In the genomic region with DNA sequence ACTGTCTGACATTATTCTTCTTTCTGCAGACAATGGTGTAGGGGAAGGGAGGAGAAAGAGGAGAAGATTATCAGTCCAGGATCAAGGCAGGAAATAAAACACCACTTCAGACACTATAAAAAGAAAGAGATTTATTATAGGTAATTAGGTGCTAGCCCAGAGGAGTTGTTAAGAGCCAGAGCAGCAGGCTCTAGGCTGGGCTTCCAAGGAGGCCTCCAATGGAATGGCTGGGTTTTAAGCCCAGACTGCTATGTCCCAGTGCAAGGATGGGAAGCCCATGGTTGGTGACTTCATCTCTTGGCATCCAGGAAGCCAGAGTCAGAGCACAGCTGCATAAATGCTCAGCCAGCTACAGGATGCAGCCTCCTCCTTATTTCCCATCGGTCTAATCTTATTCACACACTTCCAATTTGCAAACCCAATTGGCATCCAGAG, we compare ENCODE assay signal across 11 cellular contexts.
DNase-seq lines count a peak whose midpoint lies in the region.
"Had no signal": no experiment of that assay in that cellular context is flagged by ENCODE, and none has a peak within 500 bp of the region (broad histone marks: within the 10 kb centered on the region; RNA-seq: fewer than 3 reads in every experiment).

No MANE protein-coding gene starts in this region.

- no peaks in the 10 kb centered on the region for H3K27me3 ChIP-seq in MG63

- H3K9me3 ChIP-seq in MG63, result peaks cover 2% of the 10 kb centered on the region; the same call in 1 of the 2 replicates

- peak; percentile 64 for DNase-seq in Daoy (ENCODE audit: low read depth)
- DNase-seq in MG63, result peak; percentile 60
- peak; percentile 65 for DNase-seq in epithelial cell of prostate (ENCODE audit: low read depth, low spot score)
- DNase-seq in non-pigmented ciliary epithelial cell (ENCODE audit: low read depth), result peak; percentile 83
- DNase-seq in NCI-H1417 treated with DMSO at 0.1 percent for 48 hours (lab: John Stamatoyannopoulos, UW), result no peak
- no peak for DNase-seq in NCI-H2029 treated with DMSO at 0.1 percent for 48 hours (lab: John Stamatoyannopoulos, UW)
- no peak for DNase-seq in activated T-cell treated with anti-CD3 and anti-CD28 coated beads, Interleukin-2, amount 50 U/mL, for 48 hours
- no peak for DNase-seq in COR-L47 (lab: John Stamatoyannopoulos, UW)
- DNase-seq: activated CD4-positive, alpha-beta memory T cell treated with anti-CD3 and anti-CD28 coated beads for 36 hours; activated naive CD8-positive, alpha-beta T cell treated with anti-CD3 and anti-CD28 coated beads, Interleukin-2, amount 50 U/mL, for 24 hours; NCI-H748 treated with DMSO at 0.1 percent for 48 hours had no signal

- H3K4me3 ChIP-seq in MG63, result no peak overlapping the region

- peaks cover 24% of the 10 kb centered on the region for H3K36me3 ChIP-seq in MG63

- H3K27ac ChIP-seq in epithelial cell of prostate, result peak overlapping the region; percentile 67

Comparison
In these comparisons a context has a peak if more than half of its experiments do, and no peak if none do; other contexts are left out.
1. DNase-seq: peak in Daoy (single experiment), MG63 (single experiment), epithelial cell of prostate (single experiment) and non-pigmented ciliary epithelial cell (single experiment); none in NCI-H1417 treated with DMSO at 0.1 percent for 48 hours (single experiment), NCI-H2029 treated with DMSO at 0.1 percent for 48 hours (single experiment), activated T-cell treated with anti-CD3 and anti-CD28 coated beads, Interleukin-2, amount 50 U/mL, for 48 hours (0 of 2) and COR-L47 (single experiment).